ENCODE assay signal across 15 cellular contexts in the genomic region with DNA sequence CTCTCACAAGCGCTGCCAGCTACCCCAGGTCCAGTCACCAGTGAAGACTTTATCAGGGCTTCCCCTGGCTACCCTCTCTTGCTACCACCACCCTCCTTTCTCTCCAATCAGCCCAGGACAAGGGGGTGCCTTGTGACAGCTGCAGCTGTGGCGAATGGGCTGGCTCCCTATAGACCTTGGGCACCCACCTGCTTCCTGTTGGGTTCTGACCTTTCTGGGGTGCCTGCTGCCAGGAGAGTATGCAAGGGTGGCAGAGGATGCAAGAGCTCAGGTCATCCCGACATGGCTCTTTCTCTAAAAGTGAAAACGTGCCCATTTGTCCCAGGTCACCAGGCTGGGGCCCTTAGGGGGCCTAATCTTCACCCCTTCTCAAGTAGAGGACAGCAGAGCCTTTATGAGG. TPM values are rescaled to one million over a fixed set of nuclear protein-coding genes. Genes with fewer than 3 reads are reported as not detected.
"Had no signal": no experiment of that assay in that cellular context is flagged by ENCODE, and none has a peak within 500 bp of the region (broad histone marks: within the 10 kb centered on the region; RNA-seq: fewer than 3 reads in every experiment).

No MANE protein-coding gene starts in this region.

- H3K36me3 ChIP-seq: heart right ventricle, ovary, tibial artery had no signal

- H3K4me1 Mint-ChIP-seq: activated naive CD8-positive, alpha-beta T cell treated with anti-CD3 and anti-CD28 coated beads, Interleukin-2, amount 10 ng/mL, durations not matched to agents 7 days and 5 days; stimulated activated effector memory CD8-positive, alpha-beta T cell treated with anti-CD3 and anti-CD28 coated beads, Interleukin-12 subunit alpha, Interleukin-12 subunit beta, amount 100 ng/mL, for 72 hours had no signal

- H3K27ac Mint-ChIP-seq: activated naive CD8-positive, alpha-beta T cell treated with anti-CD3 and anti-CD28 coated beads, Interleukin-2, amount 10 ng/mL, durations not matched to agents 7 days and 5 days; activated T-helper 1 cell treated with anti-CD3 and anti-CD28 coated beads, Interleukin-12 subunit alpha, Interleukin-12 subunit beta, Interleukin-2, Interleukin-4 antibody, amounts not matched to agents 30 ng/mL and 10 ng/mL and 1 ng/mL, durations not matched to agents 14 hours and 24 hours and 36 hours; natural killer cell treated with Interleukin-12 subunit alpha and Interleukin-12 subunit beta and Interleukin-15 and Interleukin-18, amount 100 ng/mL, for 72 hours; stimulated activated effector memory CD8-positive, alpha-beta T cell treated with anti-CD3 and anti-CD28 coated beads, Interleukin-12 subunit alpha, Interleukin-12 subunit beta, amount 100 ng/mL, for 72 hours had no signal

- DNase-seq: activated CD4-positive, CD25-positive, alpha-beta regulatory T cell treated with anti-CD3 and anti-CD28 coated beads, Interleukin-2, amount 50 U/mL, for 72 hours; activated naive CD8-positive, alpha-beta T cell treated with anti-CD3 and anti-CD28 coated beads, Interleukin-2, amount 10 ng/mL, durations not matched to agents 7 days and 5 days; cortex of kidney; effector memory CD4-positive, alpha-beta T cell; foreskin melanocyte; heart right ventricle; ovary; T-helper 9 cell; tibial artery had no signal

- H3K27ac ChIP-seq: heart right ventricle, tibial artery had no signal

- H3K4me3 Mint-ChIP-seq: activated naive CD8-positive, alpha-beta T cell treated with anti-CD3 and anti-CD28 coated beads, Interleukin-2, amount 10 ng/mL, durations not matched to agents 7 days and 5 days; activated T-helper 1 cell treated with anti-CD3 and anti-CD28 coated beads, Interleukin-12 subunit alpha, Interleukin-12 subunit beta, Interleukin-2, Interleukin-4 antibody, amounts not matched to agents 30 ng/mL and 10 ng/mL and 1 ng/mL, durations not matched to agents 14 hours and 24 hours and 36 hours; natural killer cell treated with Interleukin-12 subunit alpha and Interleukin-12 subunit beta and Interleukin-15 and Interleukin-18, amount 100 ng/mL, for 72 hours; stimulated activated effector memory CD8-positive, alpha-beta T cell treated with anti-CD3 and anti-CD28 coated beads, Interleukin-12 subunit alpha, Interleukin-12 subunit beta, amount 100 ng/mL, for 72 hours had no signal

- ATAC-seq: natural killer cell treated with Interleukin-12 subunit alpha and Interleukin-12 subunit beta and Interleukin-15 and Interleukin-18, amount 100 ng/mL, for 72 hours; stimulated activated effector memory CD8-positive, alpha-beta T cell treated with anti-CD3 and anti-CD28 coated beads, Interleukin-12 subunit alpha, Interleukin-12 subunit beta, amount 100 ng/mL, for 72 hours had no signal

- H3K4me3 ChIP-seq: heart right ventricle, lung, ovary, tibial artery had no signal

- H3K9me3 ChIP-seq: heart right ventricle, ovary, tibial artery had no signal

- H3K27me3 ChIP-seq: ovary had no signal

- H3K36me3 Mint-ChIP-seq: activated naive CD8-positive, alpha-beta T cell treated with anti-CD3 and anti-CD28 coated beads, Interleukin-2, amount 10 ng/mL, durations not matched to agents 7 days and 5 days; natural killer cell treated with Interleukin-12 subunit alpha and Interleukin-12 subunit beta and Interleukin-15 and Interleukin-18, amount 100 ng/mL, for 72 hours; stimulated activated effector memory CD8-positive, alpha-beta T cell treated with anti-CD3 and anti-CD28 coated beads, Interleukin-12 subunit alpha, Interleukin-12 subunit beta, amount 100 ng/mL, for 72 hours had no signal

- H3K9me3 Mint-ChIP-seq: activated naive CD8-positive, alpha-beta T cell treated with anti-CD3 and anti-CD28 coated beads, Interleukin-2, amount 10 ng/mL, durations not matched to agents 7 days and 5 days; activated T-helper 1 cell treated with anti-CD3 and anti-CD28 coated beads, Interleukin-12 subunit alpha, Interleukin-12 subunit beta, Interleukin-2, Interleukin-4 antibody, amounts not matched to agents 30 ng/mL and 10 ng/mL and 1 ng/mL, durations not matched to agents 14 hours and 24 hours and 36 hours; natural killer cell treated with Interleukin-12 subunit alpha and Interleukin-12 subunit beta and Interleukin-15 and Interleukin-18, amount 100 ng/mL, for 72 hours; stimulated activated effector memory CD8-positive, alpha-beta T cell treated with anti-CD3 and anti-CD28 coated beads, Interleukin-12 subunit alpha, Interleukin-12 subunit beta, amount 100 ng/mL, for 72 hours had no signal

RNA-seq across cellular contexts. Expression of a gene that starts 6.6 kb away (rescaled TPM):
- total RNA-seq: activated CD8-positive, alpha-beta memory T cell treated with anti-CD3 and anti-CD28 coated beads for 36 hours; activated naive CD8-positive, alpha-beta T cell treated with anti-CD3 and anti-CD28 coated beads, Interleukin-2, amount 10 ng/mL, durations not matched to agents 7 days and 5 days; activated T-helper 1 cell treated with anti-CD3 and anti-CD28 coated beads, Interleukin-12 subunit alpha, Interleukin-12 subunit beta, Interleukin-2, Interleukin-4 antibody, amounts not matched to agents 30 ng/mL and 10 ng/mL and 1 ng/mL, durations not matched to agents 14 hours and 24 hours and 36 hours; fibroblast of lung; natural killer cell treated with Interleukin-12 subunit alpha and Interleukin-12 subunit beta and Interleukin-15 and Interleukin-18, amount 100 ng/mL, for 72 hours had no signal
- polyA plus RNA-seq: fibroblast of lung had no signal
